In genomic region chr9:87478211-87478992, GRCh38 we compare ENCODE assay signal across 30 cellular contexts.
"Had no signal": no experiment of that assay in that cellular context is flagged by ENCODE, and none has a peak within 500 bp of the region (broad histone marks: within the 10 kb centered on the region; RNA-seq: fewer than 3 reads in every experiment).

No MANE protein-coding gene starts in this region.

- ATAC-seq: mucosa of descending colon, pancreas, WTC11 had no signal

- H3K27ac ChIP-seq: epithelial cell of prostate, esophagus squamous epithelium, left ventricle myocardium inferior, pancreas, prostate gland, sigmoid colon, suprapubic skin, tibial artery had no signal

- H3K9me3 Mint-ChIP-seq: activated CD4-positive, alpha-beta memory T cell treated with anti-CD3 and anti-CD28 coated beads, Interleukin-2, amount 10 ng/mL, durations not matched to agents 7 days and 5 days; activated CD4-positive, alpha-beta T cell treated with anti-CD3 and anti-CD28 coated beads, Interleukin-2, amount 10 ng/mL, durations not matched to agents 7 days and 5 days; activated T-cell treated with anti-CD3 and anti-CD28 coated beads, Interleukin-2, amount 50 U/mL, for 24 hours; WTC11 had no signal

- H3K4me1 Mint-ChIP-seq: activated CD4-positive, alpha-beta memory T cell treated with anti-CD3 and anti-CD28 coated beads, Interleukin-2, amount 10 ng/mL, durations not matched to agents 7 days and 5 days had no signal

- H3K27ac Mint-ChIP-seq: activated CD4-positive, alpha-beta memory T cell treated with anti-CD3 and anti-CD28 coated beads, Interleukin-2, amount 10 ng/mL, durations not matched to agents 7 days and 5 days; activated CD4-positive, alpha-beta T cell treated with anti-CD3 and anti-CD28 coated beads, Interleukin-2, amount 10 ng/mL, durations not matched to agents 7 days and 5 days; activated T-cell treated with anti-CD3 and anti-CD28 coated beads, Interleukin-2, amount 50 U/mL, for 24 hours; WTC11 had no signal

- H3K36me3 Mint-ChIP-seq: WTC11 had no signal

- H3K27me3 Mint-ChIP-seq: activated CD4-positive, alpha-beta memory T cell treated with anti-CD3 and anti-CD28 coated beads, Interleukin-2, amount 10 ng/mL, durations not matched to agents 7 days and 5 days; activated CD4-positive, alpha-beta T cell treated with anti-CD3 and anti-CD28 coated beads, Interleukin-2, amount 10 ng/mL, durations not matched to agents 7 days and 5 days; activated T-cell treated with anti-CD3 and anti-CD28 coated beads, Interleukin-2, amount 50 U/mL, for 24 hours had no signal

- H3K4me3 Mint-ChIP-seq: activated CD4-positive, alpha-beta memory T cell treated with anti-CD3 and anti-CD28 coated beads, Interleukin-2, amount 10 ng/mL, durations not matched to agents 7 days and 5 days; activated CD4-positive, alpha-beta T cell treated with anti-CD3 and anti-CD28 coated beads, Interleukin-2, amount 10 ng/mL, durations not matched to agents 7 days and 5 days; activated T-cell treated with anti-CD3 and anti-CD28 coated beads, Interleukin-2, amount 50 U/mL, for 24 hours; WTC11 had no signal

- DNase-seq: activated CD4-positive, alpha-beta memory T cell treated with anti-CD3 and anti-CD28 coated beads, Interleukin-2, amount 10 ng/mL, durations not matched to agents 7 days and 5 days; activated CD4-positive, alpha-beta T cell treated with anti-CD3 and anti-CD28 coated beads for 1 hour; activated CD4-positive, alpha-beta T cell treated with anti-CD3 and anti-CD28 coated beads, Interleukin-2, amount 10 ng/mL, durations not matched to agents 7 days and 5 days; activated CD8-positive, alpha-beta memory T cell treated with anti-CD3 and anti-CD28 coated beads, Interleukin-2, amount 50 U/mL, for 48 hours; activated gamma-delta T cell treated with Interleukin-2 at 50 U/mL for 16 hours; activated naive CD4-positive, alpha-beta T cell treated with anti-CD3 and anti-CD28 coated beads, Interleukin-2, amount 50 U/mL, for 16 hours; activated T-cell treated with anti-CD3 and anti-CD28 coated beads, Interleukin-2, amount 50 U/mL, for 24 hours; amniotic stem cell; central memory CD4-positive, alpha-beta T cell; dermis blood vessel endothelial cell; effector CD4-positive, alpha-beta T cell; esophagus squamous epithelium; foreskin melanocyte; kidney glomerular epithelial cell; left ventricle myocardium inferior; mucosa of descending colon; nucleus accumbens; pancreas; retina; sigmoid colon; small intestine; stimulated activated CD4-positive, alpha-beta T cell treated with anti-CD3 and anti-CD28 coated beads, Interleukin-4, amount 100 ng/mL, for 4 hours; stimulated activated CD8-positive, alpha-beta memory T cell treated with anti-CD3 and anti-CD28 coated beads, Interleukin-4, amount 100 ng/mL, for 48 hours; stimulated activated naive CD4-positive, alpha-beta T cell; T-helper 2 cell; tibial artery had no signal
